Comparison of ENCODE assay signal across 8 cellular contexts in genomic region chr17:68205808-68206563, GRCh38. TPM values are rescaled to one million over a fixed set of nuclear protein-coding genes. Genes with fewer than 3 reads are reported as not detected.
DNase-seq lines count a peak whose midpoint lies in the region; ATAC-seq, FAIRE-seq and TF ChIP-seq lines count a peak whose summit lies in the region.
"Not testable (repeated sequence)": the region's sequence is repeated elsewhere in the genome, so short reads cannot be mapped to it uniquely, and the experiment has no call there.

No MANE protein-coding gene starts in this region.

- peaks cover 37% of the 10 kb centered on the region for H3K27me3 Mint-ChIP-seq in GM23338 (ENCODE audit: insufficient read depth, low read depth, poor library complexity)
- H3K27me3 Mint-ChIP-seq in activated naive CD8-positive, alpha-beta T cell treated with anti-CD3 and anti-CD28 coated beads for 36 hours, result peaks cover 18% of the 10 kb centered on the region
- H3K27me3 Mint-ChIP-seq in naive thymus-derived CD8-positive, alpha-beta T cell, result not testable (repeated sequence)

- DNase-seq in GM23338 (ENCODE audit: low spot score) (peak; percentile 40), HTR-8/SVneo (ENCODE audit: insufficient read length, low spot score) (peak; percentile 45), RKO (ENCODE audit: low spot score) (peak; percentile 43), foreskin melanocyte (peak; percentile 25), thyroid gland (peak; percentile 40 to 45)
- DNase-seq in activated naive CD8-positive, alpha-beta T cell treated with anti-CD3 and anti-CD28 coated beads for 36 hours, result peak; percentile 22
- DNase-seq in naive thymus-derived CD8-positive, alpha-beta T cell, result peak in 7 of 10 donors; percentile 47 to 86 (median 66)

- H3F3A ChIP-seq in GM23338 (replicated peaks; ENCODE audit: low read depth), result not testable (repeated sequence)

- POLR2A ChIA-PET in naive thymus-derived CD8-positive, alpha-beta T cell (lab: Charles Lee), result interaction anchor here (0.7 to 14.4 kb wide), 22 partner anchors 10 to 254 kb away, joined by 3 to 224 read pairs (median 6); partner anchors contain the start of genes AMZ2, ARSG, SLC16A6 and WIPI1

- WGBS in thyroid gland, 2 donors, result 1% methylated on average over 19 to 28 of the region's 49 CpGs

- not testable (repeated sequence) for H3K9me3 Mint-ChIP-seq in GM23338; activated naive CD8-positive, alpha-beta T cell treated with anti-CD3 and anti-CD28 coated beads for 36 hours; naive thymus-derived CD8-positive, alpha-beta T cell

- not testable (repeated sequence) for TF ChIP-seq CTCF in GM23338 (conservative IDR thresholded peaks at IDR 0.05; ENCODE audit: low read depth in 2 of 2); thyroid gland (IDR thresholded peaks at IDR 0.05)

- peaks cover 12% of the 10 kb centered on the region for H3K4me1 Mint-ChIP-seq in GM23338
- H3K4me1 Mint-ChIP-seq in activated naive CD8-positive, alpha-beta T cell treated with anti-CD3 and anti-CD28 coated beads for 36 hours, result peaks cover 21% of the 10 kb centered on the region
- H3K4me1 Mint-ChIP-seq in naive thymus-derived CD8-positive, alpha-beta T cell, result peaks cover 9 to 43% (median 24%) of the 10 kb centered on the region in 4 donors

- not testable (repeated sequence) for H3K27ac ChIP-seq in GM23338 (ENCODE audit: low read depth)
- peak overlapping the region; percentile 73 to 83 (median 74) for H3K27ac ChIP-seq in thyroid gland

- not testable (repeated sequence) for H4K20me1 ChIP-seq in GM23338 (replicated peaks; ENCODE audit: insufficient read depth)

- peak; percentile 48 for ATAC-seq in GM23338
- peak; percentile 69 to 78 for ATAC-seq in naive thymus-derived CD8-positive, alpha-beta T cell

- H3K79me2 ChIP-seq in GM23338 (replicated peaks; ENCODE audit: insufficient read depth), result peaks cover 11% of the 10 kb centered on the region

- peak overlapping the region; percentile 97 for H3K4me2 ChIP-seq in GM23338

- peak overlapping the region; percentile 83 for H3K4me3 Mint-ChIP-seq in GM23338
- H3K4me3 Mint-ChIP-seq in activated naive CD8-positive, alpha-beta T cell treated with anti-CD3 and anti-CD28 coated beads for 36 hours, result peak overlapping the region; percentile 94
- H3K4me3 Mint-ChIP-seq in naive thymus-derived CD8-positive, alpha-beta T cell, result peak overlapping the region; percentile 82 to 97 (median 90)

- intact Hi-C loops in thyroid gland (cut with DNase I), result not testable (repeated sequence)

- TF ChIP-seq POLR2A in thyroid gland (IDR thresholded peaks at IDR 0.05), result not testable (repeated sequence)

- H3K27ac Mint-ChIP-seq in GM23338, result peak overlapping the region; percentile 85
- peak overlapping the region; percentile 88 for H3K27ac Mint-ChIP-seq in activated naive CD8-positive, alpha-beta T cell treated with anti-CD3 and anti-CD28 coated beads for 36 hours
- H3K27ac Mint-ChIP-seq in naive thymus-derived CD8-positive, alpha-beta T cell, result peak overlapping the region; percentile 46 to 98 (median 90)

- not testable (repeated sequence) for H3K9me3 ChIP-seq in thyroid gland

- not testable (repeated sequence) for H3K9me2 ChIP-seq in GM23338 (ENCODE audit: insufficient read depth)

- H2AFZ ChIP-seq in GM23338, result 0 out of 2 replicates have a peak overlapping the region, but pooled peaks have one; percentile 43

- H3K4me3 ChIP-seq in GM08714 (ENCODE audit: low read length) (peak overlapping the region; percentile 93), GM23338 (peak overlapping the region; percentile 84), thyroid gland (replicated peaks in 1 of 3) (peak overlapping the region; percentile 31 to 92 (median 83))

- H3K36me3 Mint-ChIP-seq in GM23338 (ENCODE audit: low read depth), result peaks cover 34% of the 10 kb centered on the region
- not testable (repeated sequence) for H3K36me3 Mint-ChIP-seq in activated naive CD8-positive, alpha-beta T cell treated with anti-CD3 and anti-CD28 coated beads for 36 hours
- H3K36me3 Mint-ChIP-seq in naive thymus-derived CD8-positive, alpha-beta T cell, result peaks cover 7 to 22% (median 14%) of the 10 kb centered on the region in 3 donors

- H3K27me3 ChIP-seq in GM23338 (ENCODE audit: insufficient read depth), result peaks cover 41% of the 10 kb centered on the region
- H3K27me3 ChIP-seq in thyroid gland, result not testable (repeated sequence)

- peaks cover 17% of the 10 kb centered on the region; the same call in 1 of the 2 replicates for H3K4me1 ChIP-seq in GM23338 (ENCODE audit: insufficient read depth)
- not testable (repeated sequence) for H3K4me1 ChIP-seq in thyroid gland

- FAIRE-seq in HTR-8/SVneo (lab: Jason Lieb, UNC), result peak; percentile 82

- not testable (repeated sequence) for H3K36me3 ChIP-seq in GM23338 (ENCODE audit: insufficient read depth); thyroid gland

RNA-seq across cellular contexts. Expression of gene AMZ2, which starts 41.9 kb away (rescaled TPM):
- 49.1 and 54.2 TPM in 2 replicates for total RNA-seq in GM23338 (2014; rRNA removed; shearing (Covaris generic))
- 71.5 and 83.8 TPM in 2 replicates for polyA plus RNA-seq in GM23338 (2016; fragmentation: Nextera tagmentation; extraction: Ambion mirVana)
- 100 to 1,000 TPM; 120 to 134 TPM for total RNA-seq in activated naive CD8-positive, alpha-beta T cell treated with anti-CD3 and anti-CD28 coated beads for 36 hours
- 10 to 100 TPM; 72.4 to 72.7 TPM for total RNA-seq in naive thymus-derived CD8-positive, alpha-beta T cell
- 100 to 1,000 TPM in 1 of 3 donors, 10 to 100 TPM in 2; 89.0 to 125 (median 94.6) TPM for polyA plus RNA-seq in naive thymus-derived CD8-positive, alpha-beta T cell
- 10 to 100 TPM; 25.0 to 72.1 (median 63.1) TPM for total RNA-seq in thyroid gland
